11 cellular contexts compared by ENCODE assay signal in genomic region chr7:77796109-77796508, GRCh38. TPM values are rescaled to one million over a fixed set of nuclear protein-coding genes. Genes with fewer than 3 reads are reported as not detected.
A peak's percentile ranks its signal among the peaks of the same experiment; 100 is the strongest.
DNase-seq lines count a peak whose midpoint lies in the region; ATAC-seq and TF ChIP-seq lines count a peak whose summit lies in the region.
"Had no signal": no experiment of that assay in that cellular context is flagged by ENCODE, and none has a peak within 500 bp of the region (broad histone marks: within the 10 kb centered on the region; RNA-seq: fewer than 3 reads in every experiment).

No MANE protein-coding gene starts in this region.

- POLR2A ChIA-PET in activated B cell treated with CpG ODN at 0.5 μM for 24 hours (lab: Charles Lee): no interaction called here

- peaks cover 51% of the 10 kb centered on the region for H3K4me1 Mint-ChIP-seq in activated naive CD4-positive, alpha-beta T cell treated with anti-CD3 and anti-CD28 coated beads, Interleukin-2, amount 50 U/mL, for 24 hours
- peaks cover 58% of the 10 kb centered on the region for H3K4me1 Mint-ChIP-seq in activated B cell treated with CpG ODN at 0.5 μM for 24 hours
- H3K4me1 Mint-ChIP-seq in stimulated activated naive B cell treated with anti-CD40 and anti-IgM and Interleukin-4, amounts not matched to agents 10 μg/mL and 1 μg/mL and 100 μg/mL, for 72 hours: peaks cover 25 to 50% of the 10 kb centered on the region in 2 donors

- peaks cover 1% of the 10 kb centered on the region for H3K36me3 ChIP-seq in fibroblast of lung (ENCODE audit: control insufficient read depth, insufficient read depth, low read length)
- no peaks in the 10 kb centered on the region for H3K36me3 ChIP-seq in ovary

- no peaks in the 10 kb centered on the region for H3K27me3 Mint-ChIP-seq in activated naive CD4-positive, alpha-beta T cell treated with anti-CD3 and anti-CD28 coated beads, Interleukin-2, amount 50 U/mL, for 24 hours
- H3K27me3 Mint-ChIP-seq in activated B cell treated with CpG ODN at 0.5 μM for 24 hours: no peaks in the 10 kb centered on the region
- no peaks in the 10 kb centered on the region for H3K27me3 Mint-ChIP-seq in stimulated activated naive B cell treated with anti-CD40 and anti-IgM and Interleukin-4, amounts not matched to agents 10 μg/mL and 1 μg/mL and 100 μg/mL, for 72 hours

- no peaks in the 10 kb centered on the region for H3K27me3 ChIP-seq in fibroblast of lung (ENCODE audit: control insufficient read depth, insufficient read depth, low read length)
- H3K27me3 ChIP-seq in ovary: no peaks in the 10 kb centered on the region

- H3K79me2 ChIP-seq in fibroblast of lung (ENCODE audit: control insufficient read depth, insufficient read depth, low read length): peaks cover 62% of the 10 kb centered on the region

- H3K4me3 ChIP-seq in fibroblast of lung (replicated peaks in 1 of 4; ENCODE audit: control extremely low read depth in 1 of 4, insufficient read depth in 1 of 4, low read depth in 3 of 4, low read length in 4 of 4) (peak overlapping the region in 3 of 4 experiments; percentile 97 to 99 (median 97)), ovary (no peak overlapping the region)

- H3K9me3 Mint-ChIP-seq in activated naive CD4-positive, alpha-beta T cell treated with anti-CD3 and anti-CD28 coated beads, Interleukin-2, amount 50 U/mL, for 24 hours: no peaks in the 10 kb centered on the region
- H3K9me3 Mint-ChIP-seq in activated naive CD4-positive, alpha-beta T cell treated with anti-CD3 and anti-CD28 coated beads, Interleukin-2, amount 50 U/mL, for 72 hours: no peaks in the 10 kb centered on the region
- H3K9me3 Mint-ChIP-seq in activated B cell treated with CpG ODN at 0.5 μM for 24 hours: no peaks in the 10 kb centered on the region
- no peaks in the 10 kb centered on the region for H3K9me3 Mint-ChIP-seq in stimulated activated naive B cell treated with anti-CD40 and anti-IgM and Interleukin-4, amounts not matched to agents 10 μg/mL and 1 μg/mL and 100 μg/mL, for 72 hours

- no peak overlapping the region for H3K27ac Mint-ChIP-seq in activated naive CD4-positive, alpha-beta T cell treated with anti-CD3 and anti-CD28 coated beads, Interleukin-2, amount 50 U/mL, for 24 hours
- no peak overlapping the region for H3K27ac Mint-ChIP-seq in activated naive CD4-positive, alpha-beta T cell treated with anti-CD3 and anti-CD28 coated beads, Interleukin-2, amount 50 U/mL, for 72 hours
- H3K27ac Mint-ChIP-seq in activated B cell treated with CpG ODN at 0.5 μM for 24 hours: no peak overlapping the region
- H3K27ac Mint-ChIP-seq in stimulated activated naive B cell treated with anti-CD40 and anti-IgM and Interleukin-4, amounts not matched to agents 10 μg/mL and 1 μg/mL and 100 μg/mL, for 72 hours: no peak overlapping the region

- H3K36me3 Mint-ChIP-seq in activated naive CD4-positive, alpha-beta T cell treated with anti-CD3 and anti-CD28 coated beads, Interleukin-2, amount 50 U/mL, for 24 hours: peaks cover 9% of the 10 kb centered on the region
- H3K36me3 Mint-ChIP-seq in activated naive CD4-positive, alpha-beta T cell treated with anti-CD3 and anti-CD28 coated beads, Interleukin-2, amount 50 U/mL, for 72 hours: peaks cover 19 to 35% of the 10 kb centered on the region in 2 donors
- peaks cover 35% of the 10 kb centered on the region for H3K36me3 Mint-ChIP-seq in activated B cell treated with CpG ODN at 0.5 μM for 24 hours (ENCODE audit: low read depth)
- H3K36me3 Mint-ChIP-seq in stimulated activated naive B cell treated with anti-CD40 and anti-IgM and Interleukin-4, amounts not matched to agents 10 μg/mL and 1 μg/mL and 100 μg/mL, for 72 hours: peaks cover 18 to 30% of the 10 kb centered on the region in 2 donors

- no peaks in the 10 kb centered on the region for H4K20me1 ChIP-seq in fibroblast of lung (ENCODE audit: control insufficient read depth, extremely low read depth, insufficient read depth, low read length)

- TF ChIP-seq CTCF in activated B cell treated with CpG ODN at 0.5 μM for 24 hours (IDR thresholded peaks at IDR 0.05) (no peak), fibroblast of lung (conservative IDR thresholded peaks at IDR 0.05 in 1 of 2, IDR thresholded peaks at IDR 0.05 in 1 of 2; ENCODE audit: low read depth in 1 of 2, low read length in 2 of 2) (no peak), ovary (IDR thresholded peaks at IDR 0.05) (no peak)

- no peak overlapping the region for H3K9ac ChIP-seq in fibroblast of lung (ENCODE audit: insufficient read depth, low read length)

- DNase-seq in activated naive CD4-positive, alpha-beta T cell treated with anti-CD3 and anti-CD28 coated beads, Interleukin-2, amount 50 U/mL, for 72 hours (ENCODE audit: low spot score in 2 of 2): no peak
- DNase-seq in activated B cell treated with CpG ODN at 0.5 μM for 24 hours: no peak
- DNase-seq in fibroblast of lung (ENCODE audit: low read depth in 2 of 2): no peak
- DNase-seq in stimulated activated naive B cell treated with anti-CD40 and anti-IgM and Interleukin-4, amounts not matched to agents 10 μg/mL and 1 μg/mL and 100 μg/mL, for 72 hours: no peak
- DNase-seq in ovary: no peak
- no peak for DNase-seq in GM19238 (ENCODE audit: insufficient read length, low spot score)
- DNase-seq: cerebellar nuclear complex; NCI-H345; stimulated activated CD8-positive, alpha-beta memory T cell treated with anti-CD3 and anti-CD28 coated beads, Interleukin-4, amount 100 ng/mL, for 48 hours had no signal

- H3K9me3 ChIP-seq in fibroblast of lung (ENCODE audit: control insufficient read depth, insufficient read depth, low read depth, low read length) (no peaks in the 10 kb centered on the region), ovary (no peaks in the 10 kb centered on the region)

- no peak for ATAC-seq in activated naive CD4-positive, alpha-beta T cell treated with anti-CD3 and anti-CD28 coated beads, Interleukin-2, amount 50 U/mL, for 72 hours
- ATAC-seq in activated B cell treated with CpG ODN at 0.5 μM for 24 hours (ENCODE audit: low read depth) (no peak), HG02610 (IDR thresholded peaks at IDR 0.05; ENCODE audit: unreplicated experiment) (no peak)
- ATAC-seq in stimulated activated naive B cell treated with anti-CD40 and anti-IgM and Interleukin-4, amounts not matched to agents 10 μg/mL and 1 μg/mL and 100 μg/mL, for 72 hours (replicated peaks): no peak

- TF ChIP-seq EP300 in ovary (IDR thresholded peaks at IDR 0.05): no peak

- no peak overlapping the region for H2AFZ ChIP-seq in fibroblast of lung (ENCODE audit: low read length)

- H3K4me1 ChIP-seq in fibroblast of lung (ENCODE audit: control insufficient read depth, extremely low read depth, insufficient read depth, low read length) (peaks cover 2% of the 10 kb centered on the region), ovary (ENCODE audit: insufficient read depth) (peaks cover 9% of the 10 kb centered on the region)

- H3K4me2 ChIP-seq in fibroblast of lung (ENCODE audit: extremely low read depth, insufficient read depth, low read length): peak overlapping the region; percentile 87

- no peak overlapping the region for H3K27ac ChIP-seq in fibroblast of lung (ENCODE audit: insufficient read depth, low read length)
- no peak overlapping the region for H3K27ac ChIP-seq in ovary

- CTCF ChIA-PET in activated B cell treated with CpG ODN at 0.5 μM for 24 hours (lab: Charles Lee): no interaction called here

- TF ChIP-seq POLR2A in ovary (IDR thresholded peaks at IDR 0.05): no peak

- 83 to 98% (median 97%) methylated on average over 3 of the region's 3 CpGs for WGBS in ovary, 3 donors

- intact Hi-C loops in activated B cell treated with CpG ODN at 0.5 μM for 24 hours (cut with micrococcal nuclease) (loop anchor here (5.0 kb wide), 1 partner anchor 41 kb away; no protein-coding TSS in a partner anchor), ovary (cut with DNase I) (loop anchor here in 1 of 4 donors (10.0 kb wide), 1 partner anchor 1659 kb away; the partner anchor contains the start of gene MAGI2)

- H3K4me3 Mint-ChIP-seq in activated naive CD4-positive, alpha-beta T cell treated with anti-CD3 and anti-CD28 coated beads, Interleukin-2, amount 50 U/mL, for 24 hours: peak overlapping the region; percentile 92
- H3K4me3 Mint-ChIP-seq in activated B cell treated with CpG ODN at 0.5 μM for 24 hours: peak overlapping the region; percentile 98
- H3K4me3 Mint-ChIP-seq in stimulated activated naive B cell treated with anti-CD40 and anti-IgM and Interleukin-4, amounts not matched to agents 10 μg/mL and 1 μg/mL and 100 μg/mL, for 72 hours: peak overlapping the region; percentile 98 to 99

RNA-seq across cellular contexts. Expression of gene TMEM60, which starts 2.1 kb away (rescaled TPM):
- total RNA-seq in activated naive CD4-positive, alpha-beta T cell treated with anti-CD3 and anti-CD28 coated beads, Interleukin-2, amount 50 U/mL, for 72 hours: 1 to 10 TPM; 7.1 to 9.5 TPM
- 15.3 and 16.3 TPM in 2 replicates for total RNA-seq in activated B cell treated with CpG ODN at 0.5 μM for 24 hours
- total RNA-seq in fibroblast of lung: 19.8 and 24.4 TPM in 2 replicates
- polyA plus RNA-seq in fibroblast of lung: 45.5 and 52.5 TPM in 2 replicates
- polyA plus RNA-seq in fibroblast of lung (2012): 32.1 and 39.1 TPM in 2 replicates
- 2.4 and 5.9 TPM in 2 replicates for polyA minus RNA-seq in fibroblast of lung (ENCODE audit: low replicate concordance)
- 10 to 100 TPM in 6 of 7 donors, 1 to 10 TPM in 1; 8.1 to 15.7 (median 12.3) TPM for total RNA-seq in ovary
- 10 to 100 TPM; 22.1 to 30.9 TPM for polyA plus RNA-seq in ovary

RNA-seq across cellular contexts. Expression of gene PHTF2, which starts 2.5 kb away (rescaled TPM):
- total RNA-seq in activated naive CD4-positive, alpha-beta T cell treated with anti-CD3 and anti-CD28 coated beads, Interleukin-2, amount 50 U/mL, for 72 hours: 10 to 100 TPM; 22.8 to 31.1 TPM
- 31.4 and 38.9 TPM in 2 replicates for total RNA-seq in activated B cell treated with CpG ODN at 0.5 μM for 24 hours
- 14.4 and 25.9 TPM in 2 replicates for total RNA-seq in fibroblast of lung
- 55.4 and 64.4 TPM in 2 replicates for polyA plus RNA-seq in fibroblast of lung
- 31.3 and 32.1 TPM in 2 replicates for polyA plus RNA-seq in fibroblast of lung (2012)
- polyA minus RNA-seq in fibroblast of lung (ENCODE audit: low replicate concordance): 5.8 and 7.4 TPM in 2 replicates
- 10 to 100 TPM; 11.4 to 22.2 (median 14.6) TPM for total RNA-seq in ovary
- 10 to 100 TPM in 1 of 2 donors, 1 to 10 TPM in 1; 7.0 to 12.1 TPM for polyA plus RNA-seq in ovary
